18 cellular contexts compared by ENCODE assay signal in genomic region chr5:91139572-91140200, GRCh38.
DNase-seq lines count a peak whose midpoint lies in the region; ATAC-seq, FAIRE-seq and TF ChIP-seq lines count a peak whose summit lies in the region.
"Had no signal": no experiment of that assay in that cellular context is flagged by ENCODE, and none has a peak within 500 bp of the region (broad histone marks: within the 10 kb centered on the region; RNA-seq: fewer than 3 reads in every experiment).

No MANE protein-coding gene starts in this region.

- H3K27ac ChIP-seq in keratinocyte (ENCODE audit: control insufficient read depth, insufficient read depth, low read length) (no peak overlapping the region), smooth muscle cell (ENCODE audit: low read depth) (peak overlapping the region; percentile 43), trophoblast cell (ENCODE audit: low read depth, low read length) (no peak overlapping the region)
- H3K27ac ChIP-seq in effector memory CD4-positive, alpha-beta T cell (ENCODE audit: insufficient read depth, low read length, poor library complexity, severe bottlenecking): no peak overlapping the region
- H3K27ac ChIP-seq: SJCRH30 had no signal

- no peaks in the 10 kb centered on the region for H3K9me3 Mint-ChIP-seq in WTC11
- no peaks in the 10 kb centered on the region for H3K9me3 Mint-ChIP-seq in activated naive CD4-positive, alpha-beta T cell treated with anti-CD3 and anti-CD28 coated beads for 36 hours
- H3K9me3 Mint-ChIP-seq: IgD-negative memory B cell had no signal

- H3K79me1 ChIP-seq in trophoblast cell (ENCODE audit: low read length): peaks cover 4% of the 10 kb centered on the region

- no peak overlapping the region for H4K91ac ChIP-seq in trophoblast cell (ENCODE audit: low read depth, low read length)

- H2AK5ac ChIP-seq in trophoblast cell (ENCODE audit: low read length): no peak overlapping the region

- H2BK5ac ChIP-seq in trophoblast cell (ENCODE audit: low read depth, low read length, poor library complexity): no peak overlapping the region

- ATAC-seq in GM18870 (IDR thresholded peaks at IDR 0.05; ENCODE audit: unreplicated experiment): peak; percentile 57
- ATAC-seq in WTC11: no peak

- H2AFZ ChIP-seq in keratinocyte (ENCODE audit: control insufficient read depth, low read length) (peak overlapping the region; percentile 33), smooth muscle cell (ENCODE audit: low read depth) (peak overlapping the region; percentile 15), trophoblast cell (ENCODE audit: insufficient read depth, low read length, poor library complexity) (no peak overlapping the region)

- H2BK120ac ChIP-seq in trophoblast cell (ENCODE audit: insufficient read depth, low read length, poor library complexity): no peak overlapping the region

- POLR2A ChIA-PET in WTC11 (lab: Charles Lee): no interaction called here

- H3K27me3 Mint-ChIP-seq in WTC11 (ENCODE audit: low read depth): no peaks in the 10 kb centered on the region
- H3K27me3 Mint-ChIP-seq in activated naive CD4-positive, alpha-beta T cell treated with anti-CD3 and anti-CD28 coated beads for 36 hours (ENCODE audit: low read depth): peaks cover 3% of the 10 kb centered on the region
- H3K27me3 Mint-ChIP-seq: IgD-negative memory B cell had no signal

- CTCF ChIA-PET in WTC11 (lab: Charles Lee): no interaction called here
- CTCF ChIA-PET in activated naive CD4-positive, alpha-beta T cell treated with anti-CD3 and anti-CD28 coated beads for 36 hours (lab: Charles Lee): no interaction called here

- no peak overlapping the region for H3K23ac ChIP-seq in trophoblast cell (ENCODE audit: low read length)

- no peaks in the 10 kb centered on the region for H3K79me2 ChIP-seq in keratinocyte (ENCODE audit: control insufficient read depth, insufficient read depth, low read length)
- H3K79me2 ChIP-seq in smooth muscle cell (ENCODE audit: low read depth): no peaks in the 10 kb centered on the region
- no peaks in the 10 kb centered on the region for H3K79me2 ChIP-seq in trophoblast cell (ENCODE audit: control insufficient read depth, insufficient read depth, low read length, poor library complexity)

- H3K9me1 ChIP-seq in keratinocyte (ENCODE audit: control insufficient read depth, extremely low read depth, insufficient read depth, low read length): no peaks in the 10 kb centered on the region

- H3K36me3 Mint-ChIP-seq in WTC11: no peaks in the 10 kb centered on the region; the same call in 1 of the 2 replicates
- no peaks in the 10 kb centered on the region for H3K36me3 Mint-ChIP-seq in activated naive CD4-positive, alpha-beta T cell treated with anti-CD3 and anti-CD28 coated beads for 36 hours (ENCODE audit: low read depth)
- H3K36me3 Mint-ChIP-seq: IgD-negative memory B cell had no signal

- no peak overlapping the region for H3K18ac ChIP-seq in trophoblast cell (ENCODE audit: low read length)

- H3K27ac Mint-ChIP-seq in WTC11: peak overlapping the region; percentile 6; the same call in 1 of the 2 replicates
- H3K27ac Mint-ChIP-seq in activated naive CD4-positive, alpha-beta T cell treated with anti-CD3 and anti-CD28 coated beads for 36 hours: no peak overlapping the region
- H3K27ac Mint-ChIP-seq: IgD-negative memory B cell had no signal

- intact Hi-C loops in activated naive CD4-positive, alpha-beta T cell treated with anti-CD3 and anti-CD28 coated beads for 36 hours (cut with micrococcal nuclease): no loop called here

- no peaks in the 10 kb centered on the region for H3K27me3 ChIP-seq in keratinocyte (ENCODE audit: control insufficient read depth, extremely low read depth, insufficient read depth, low read length)
- no peaks in the 10 kb centered on the region for H3K27me3 ChIP-seq in smooth muscle cell (ENCODE audit: low read depth)
- no peaks in the 10 kb centered on the region for H3K27me3 ChIP-seq in effector memory CD4-positive, alpha-beta T cell (replicated peaks; ENCODE audit: control insufficient read depth, insufficient read depth, low read length, poor library complexity, severe bottlenecking)
- no peaks in the 10 kb centered on the region for H3K27me3 ChIP-seq in trophoblast cell (ENCODE audit: insufficient read depth, low read length)
- H3K27me3 ChIP-seq: SJCRH30 had no signal

- H3K4me1 Mint-ChIP-seq in WTC11: peaks cover 23% of the 10 kb centered on the region
- H3K4me1 Mint-ChIP-seq in activated naive CD4-positive, alpha-beta T cell treated with anti-CD3 and anti-CD28 coated beads for 36 hours (ENCODE audit: low read depth): no peaks in the 10 kb centered on the region
- H3K4me1 Mint-ChIP-seq: IgD-negative memory B cell had no signal

- H4K12ac ChIP-seq in trophoblast cell (ENCODE audit: low read depth, low read length): no peak overlapping the region

- H3K4me3 ChIP-seq in keratinocyte (ENCODE audit: control insufficient read depth in 2 of 3, extremely low read depth in 1 of 3, insufficient read depth in 2 of 3, low read depth in 1 of 3, low read length in 3 of 3) (no peak overlapping the region), smooth muscle cell (no peak overlapping the region), trophoblast cell (ENCODE audit: low read depth, low read length) (no peak overlapping the region)
- no peak overlapping the region for H3K4me3 ChIP-seq in effector memory CD4-positive, alpha-beta T cell (ENCODE audit: insufficient read depth, low read depth, low read length, poor library complexity, severe bottlenecking)
- H3K4me3 ChIP-seq: HAP-1, lung, SJCRH30 had no signal

- dilution Hi-C loops in keratinocyte (cut with MboI; ENCODE audit: extremely low pct_ligation_motif_present, low sequenced_read_pairs): no loop called here

- no peak overlapping the region for H4K8ac ChIP-seq in trophoblast cell (ENCODE audit: low read depth, low read length)

- H3K4ac ChIP-seq in trophoblast cell (ENCODE audit: low read depth, low read length): no peak overlapping the region

- H2BK12ac ChIP-seq in trophoblast cell (ENCODE audit: low read length): no peak overlapping the region

- H3F3A ChIP-seq in smooth muscle cell (ENCODE audit: low read depth): no peaks in the 10 kb centered on the region

- H4K20me1 ChIP-seq in keratinocyte (ENCODE audit: control insufficient read depth, extremely low read depth, insufficient read depth, low read length) (no peaks in the 10 kb centered on the region), smooth muscle cell (ENCODE audit: low read depth) (no peaks in the 10 kb centered on the region)

- no peak for FAIRE-seq in keratinocyte (lab: Jason Lieb, UNC)

- H3K9ac ChIP-seq in keratinocyte (ENCODE audit: control insufficient read depth, extremely low read depth, insufficient read depth, low read length) (no peak overlapping the region), smooth muscle cell (ENCODE audit: low read depth) (no peak overlapping the region), trophoblast cell (ENCODE audit: low read length) (no peak overlapping the region)

- H3K4me2 ChIP-seq in keratinocyte (ENCODE audit: control insufficient read depth, extremely low read depth, insufficient read depth, low read depth, low read length) (no peak overlapping the region), smooth muscle cell (no peak overlapping the region), trophoblast cell (ENCODE audit: low read length) (no peak overlapping the region)

- no peak for DNase-seq in WTC11 (ENCODE audit: low spot score)
- DNase-seq in keratinocyte (ENCODE audit: low read depth, low spot score): no peak
- no peak for DNase-seq in smooth muscle cell (lab: John Stamatoyannopoulos, UW; ENCODE audit: unreplicated experiment)
- DNase-seq in effector memory CD4-positive, alpha-beta T cell: no peak
- DNase-seq in trophoblast cell: no peak
- no peak for DNase-seq in activated naive CD4-positive, alpha-beta T cell treated with anti-CD3 and anti-CD28 coated beads for 36 hours
- DNase-seq: activated CD4-positive, alpha-beta T cell treated with anti-CD3 and anti-CD28 coated beads, Interleukin-2, amount 50 U/mL, for 4 hours; amniotic stem cell; C1 segment of cervical spinal cord; erythroblast; NCI-H1105 treated with DMSO at 0.1 percent for 48 hours; NCI-H446; SJCRH30; T-helper 9 cell had no signal

- H3K9me3 ChIP-seq in keratinocyte (ENCODE audit: control insufficient read depth, low read depth, low read length): no peaks in the 10 kb centered on the region
- H3K9me3 ChIP-seq in smooth muscle cell (replicated peaks; ENCODE audit: low read depth): no peaks in the 10 kb centered on the region
- H3K9me3 ChIP-seq in effector memory CD4-positive, alpha-beta T cell (ENCODE audit: control insufficient read depth, low read length): no peaks in the 10 kb centered on the region
- no peaks in the 10 kb centered on the region for H3K9me3 ChIP-seq in trophoblast cell (ENCODE audit: insufficient read depth, low read depth, low read length)
- H3K9me3 ChIP-seq: HAP-1, SJCRH30 had no signal

- no peak overlapping the region for H3K14ac ChIP-seq in trophoblast cell (ENCODE audit: low read length)

- no peaks in the 10 kb centered on the region for H3K36me3 ChIP-seq in keratinocyte (ENCODE audit: control insufficient read depth in 2 of 2, extremely low read depth in 1 of 2, insufficient read depth in 2 of 2, low read length in 2 of 2)
- no peaks in the 10 kb centered on the region for H3K36me3 ChIP-seq in smooth muscle cell (ENCODE audit: low read depth)
- H3K36me3 ChIP-seq in effector memory CD4-positive, alpha-beta T cell (ENCODE audit: control insufficient read depth, insufficient read depth, low read length): no peaks in the 10 kb centered on the region
- H3K36me3 ChIP-seq in trophoblast cell (ENCODE audit: control insufficient read depth in 1 of 2, insufficient read depth in 2 of 2, low read length in 2 of 2): no peaks in the 10 kb centered on the region
- H3K36me3 ChIP-seq: HAP-1, SJCRH30 had no signal

- no peak overlapping the region for H3K4me3 Mint-ChIP-seq in WTC11
- H3K4me3 Mint-ChIP-seq in activated naive CD4-positive, alpha-beta T cell treated with anti-CD3 and anti-CD28 coated beads for 36 hours: no peak overlapping the region
- H3K4me3 Mint-ChIP-seq: IgD-negative memory B cell had no signal

- H3K4me1 ChIP-seq in keratinocyte (ENCODE audit: control insufficient read depth, extremely low read depth, insufficient read depth, low read length) (peaks cover 31% of the 10 kb centered on the region), smooth muscle cell (ENCODE audit: low read depth) (peaks cover 21% of the 10 kb centered on the region), trophoblast cell (ENCODE audit: control insufficient read depth in 1 of 2, insufficient read depth in 2 of 2, low read length in 2 of 2) (peaks cover 4 to 6% of the 10 kb centered on the region in 2 experiments)
- H3K4me1 ChIP-seq in effector memory CD4-positive, alpha-beta T cell (ENCODE audit: control insufficient read depth, insufficient read depth, low read length, poor library complexity, severe bottlenecking): no peaks in the 10 kb centered on the region
- H3K4me1 ChIP-seq: SJCRH30 had no signal

- TF ChIP-seq CTCF in WTC11 (IDR thresholded peaks at IDR 0.05): no peak
- TF ChIP-seq CTCF in keratinocyte (optimal IDR thresholded peaks at IDR 0.05 in 1 of 3, IDR thresholded peaks at IDR 0.05 in 1 of 3, conservative IDR thresholded peaks at IDR 0.05 in 1 of 3; ENCODE audit: extremely low read depth in 1 of 3, insufficient read depth in 2 of 3, low read length in 3 of 3): no peak
- TF ChIP-seq CTCF in smooth muscle cell (IDR thresholded peaks at IDR 0.05; ENCODE audit: borderline replicate concordance, insufficient read depth, poor library complexity, severe bottlenecking): no peak

TF ChIP-seq in WTC11, 78 proteins besides CTCF, POLR2A, EP300 and RAD21 (continues in another document):
- no peak for TF ChIP-seq TEAD1 (CRISPR knock-in tag; IDR thresholded peaks at IDR 0.05)
